3 cellular contexts compared by ENCODE assay signal in genomic region chr3:192611411-192611810, GRCh38.
"Had no signal": no experiment of that assay in that cellular context is flagged by ENCODE, and none has a peak within 500 bp of the region (broad histone marks: within the 10 kb centered on the region; RNA-seq: fewer than 3 reads in every experiment).

No MANE protein-coding gene starts in this region.

- DNase-seq: GDM1, GF-D8 had no signal

- ATAC-seq: GM12878 had no signal

- H3K4me3 ChIP-seq: GM12878 had no signal
